1 cellular context compared by ENCODE assay signal in the genomic region with DNA sequence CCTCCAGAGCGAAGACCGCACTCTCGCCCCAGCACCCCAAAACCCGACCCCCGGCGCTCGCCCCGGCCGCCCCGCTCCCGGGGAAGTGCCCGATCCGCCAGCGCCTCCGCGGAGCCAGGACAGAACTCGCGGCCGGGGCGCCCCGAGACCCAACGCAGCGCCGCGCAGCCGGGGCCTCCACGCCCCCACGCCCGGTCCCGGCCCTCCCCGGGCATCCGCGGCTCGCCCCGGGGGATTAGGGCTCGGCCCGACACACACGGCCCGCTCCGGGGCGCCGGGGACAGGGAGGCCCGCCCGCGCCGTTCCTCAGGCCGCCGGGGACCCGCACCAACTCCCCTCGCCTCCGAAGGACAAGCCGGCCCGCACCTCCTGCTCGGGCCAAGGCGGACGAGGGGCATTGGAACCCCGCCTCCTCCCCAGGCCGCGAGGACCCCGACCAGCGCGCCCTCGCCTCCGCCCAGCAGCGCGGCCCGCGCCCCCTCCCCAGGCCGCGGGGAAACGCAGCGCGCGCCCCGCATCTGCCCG.
TF ChIP-seq lines count a peak whose summit lies in the region.

No MANE protein-coding gene starts in this region.

TF ChIP-seq in HepG2, 621 proteins besides CTCF, POLR2A, EP300 and RAD21 (continued from another document and continues in another):
- TF ChIP-seq, protein P1, sequence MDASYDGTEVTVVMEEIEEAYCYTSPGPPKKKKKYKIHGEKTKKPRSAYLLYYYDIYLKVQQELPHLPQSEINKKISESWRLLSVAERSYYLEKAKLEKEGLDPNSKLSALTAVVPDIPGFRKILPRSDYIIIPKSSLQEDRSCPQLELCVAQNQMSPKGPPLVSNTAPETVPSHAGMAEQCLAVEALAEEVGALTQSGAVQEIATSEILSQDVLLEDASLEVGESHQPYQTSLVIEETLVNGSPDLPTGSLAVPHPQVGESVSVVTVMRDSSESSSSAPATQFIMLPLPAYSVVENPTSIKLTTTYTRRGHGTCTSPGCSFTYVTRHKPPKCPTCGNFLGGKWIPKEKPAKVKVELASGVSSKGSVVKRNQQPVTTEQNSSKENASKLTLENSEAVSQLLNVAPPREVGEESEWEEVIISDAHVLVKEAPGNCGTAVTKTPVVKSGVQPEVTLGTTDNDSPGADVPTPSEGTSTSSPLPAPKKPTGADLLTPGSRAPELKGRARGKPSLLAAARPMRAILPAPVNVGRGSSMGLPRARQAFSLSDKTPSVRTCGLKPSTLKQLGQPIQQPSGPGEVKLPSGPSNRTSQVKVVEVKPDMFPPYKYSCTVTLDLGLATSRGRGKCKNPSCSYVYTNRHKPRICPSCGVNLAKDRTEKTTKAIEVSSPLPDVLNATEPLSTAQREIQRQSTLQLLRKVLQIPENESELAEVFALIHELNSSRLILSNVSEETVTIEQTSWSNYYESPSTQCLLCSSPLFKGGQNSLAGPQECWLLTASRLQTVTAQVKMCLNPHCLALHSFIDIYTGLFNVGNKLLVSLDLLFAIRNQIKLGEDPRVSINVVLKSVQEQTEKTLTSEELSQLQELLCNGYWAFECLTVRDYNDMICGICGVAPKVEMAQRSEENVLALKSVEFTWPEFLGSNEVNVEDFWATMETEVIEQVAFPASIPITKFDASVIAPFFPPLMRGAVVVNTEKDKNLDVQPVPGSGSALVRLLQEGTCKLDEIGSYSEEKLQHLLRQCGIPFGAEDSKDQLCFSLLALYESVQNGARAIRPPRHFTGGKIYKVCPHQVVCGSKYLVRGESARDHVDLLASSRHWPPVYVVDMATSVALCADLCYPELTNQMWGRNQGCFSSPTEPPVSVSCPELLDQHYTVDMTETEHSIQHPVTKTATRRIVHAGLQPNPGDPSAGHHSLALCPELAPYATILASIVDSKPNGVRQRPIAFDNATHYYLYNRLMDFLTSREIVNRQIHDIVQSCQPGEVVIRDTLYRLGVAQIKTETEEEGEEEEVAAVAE (CRISPR knock-in tag; IDR thresholded peaks at IDR 0.05; ENCODE audit: borderline replicate concordance), result no peak
- TF ChIP-seq, protein P2, sequence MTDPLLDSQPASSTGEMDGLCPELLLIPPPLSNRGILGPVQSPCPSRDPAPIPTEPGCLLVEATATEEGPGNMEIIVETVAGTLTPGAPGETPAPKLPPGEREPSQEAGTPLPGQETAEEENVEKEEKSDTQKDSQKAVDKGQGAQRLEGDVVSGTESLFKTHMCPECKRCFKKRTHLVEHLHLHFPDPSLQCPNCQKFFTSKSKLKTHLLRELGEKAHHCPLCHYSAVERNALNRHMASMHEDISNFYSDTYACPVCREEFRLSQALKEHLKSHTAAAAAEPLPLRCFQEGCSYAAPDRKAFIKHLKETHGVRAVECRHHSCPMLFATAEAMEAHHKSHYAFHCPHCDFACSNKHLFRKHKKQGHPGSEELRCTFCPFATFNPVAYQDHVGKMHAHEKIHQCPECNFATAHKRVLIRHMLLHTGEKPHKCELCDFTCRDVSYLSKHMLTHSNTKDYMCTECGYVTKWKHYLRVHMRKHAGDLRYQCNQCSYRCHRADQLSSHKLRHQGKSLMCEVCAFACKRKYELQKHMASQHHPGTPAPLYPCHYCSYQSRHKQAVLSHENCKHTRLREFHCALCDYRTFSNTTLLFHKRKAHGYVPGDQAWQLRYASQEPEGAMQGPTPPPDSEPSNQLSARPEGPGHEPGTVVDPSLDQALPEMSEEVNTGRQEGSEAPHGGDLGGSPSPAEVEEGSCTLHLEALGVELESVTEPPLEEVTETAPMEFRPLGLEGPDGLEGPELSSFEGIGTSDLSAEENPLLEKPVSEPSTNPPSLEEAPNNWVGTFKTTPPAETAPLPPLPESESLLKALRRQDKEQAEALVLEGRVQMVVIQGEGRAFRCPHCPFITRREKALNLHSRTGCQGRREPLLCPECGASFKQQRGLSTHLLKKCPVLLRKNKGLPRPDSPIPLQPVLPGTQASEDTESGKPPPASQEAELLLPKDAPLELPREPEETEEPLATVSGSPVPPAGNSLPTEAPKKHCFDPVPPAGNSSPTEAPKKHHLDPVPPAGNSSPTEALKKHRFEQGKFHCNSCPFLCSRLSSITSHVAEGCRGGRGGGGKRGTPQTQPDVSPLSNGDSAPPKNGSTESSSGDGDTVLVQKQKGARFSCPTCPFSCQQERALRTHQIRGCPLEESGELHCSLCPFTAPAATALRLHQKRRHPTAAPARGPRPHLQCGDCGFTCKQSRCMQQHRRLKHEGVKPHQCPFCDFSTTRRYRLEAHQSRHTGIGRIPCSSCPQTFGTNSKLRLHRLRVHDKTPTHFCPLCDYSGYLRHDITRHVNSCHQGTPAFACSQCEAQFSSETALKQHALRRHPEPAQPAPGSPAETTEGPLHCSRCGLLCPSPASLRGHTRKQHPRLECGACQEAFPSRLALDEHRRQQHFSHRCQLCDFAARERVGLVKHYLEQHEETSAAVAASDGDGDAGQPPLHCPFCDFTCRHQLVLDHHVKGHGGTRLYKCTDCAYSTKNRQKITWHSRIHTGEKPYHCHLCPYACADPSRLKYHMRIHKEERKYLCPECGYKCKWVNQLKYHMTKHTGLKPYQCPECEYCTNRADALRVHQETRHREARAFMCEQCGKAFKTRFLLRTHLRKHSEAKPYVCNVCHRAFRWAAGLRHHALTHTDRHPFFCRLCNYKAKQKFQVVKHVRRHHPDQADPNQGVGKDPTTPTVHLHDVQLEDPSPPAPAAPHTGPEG (CRISPR knock-in tag; IDR thresholded peaks at IDR 0.05), result 0 out of 2 replicates have a peak, but pooled peaks have one; percentile 18
- TF ChIP-seq, protein P3, sequence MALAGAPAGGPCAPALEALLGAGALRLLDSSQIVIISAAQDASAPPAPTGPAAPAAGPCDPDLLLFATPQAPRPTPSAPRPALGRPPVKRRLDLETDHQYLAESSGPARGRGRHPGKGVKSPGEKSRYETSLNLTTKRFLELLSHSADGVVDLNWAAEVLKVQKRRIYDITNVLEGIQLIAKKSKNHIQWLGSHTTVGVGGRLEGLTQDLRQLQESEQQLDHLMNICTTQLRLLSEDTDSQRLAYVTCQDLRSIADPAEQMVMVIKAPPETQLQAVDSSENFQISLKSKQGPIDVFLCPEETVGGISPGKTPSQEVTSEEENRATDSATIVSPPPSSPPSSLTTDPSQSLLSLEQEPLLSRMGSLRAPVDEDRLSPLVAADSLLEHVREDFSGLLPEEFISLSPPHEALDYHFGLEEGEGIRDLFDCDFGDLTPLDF (CRISPR knock-in tag; IDR thresholded peaks at IDR 0.05), result no peak
- TF ChIP-seq NONO (IDR thresholded peaks at IDR 0.05), result no peak
- TF ChIP-seq NONO (CRISPR knock-in tag; conservative IDR thresholded peaks at IDR 0.05), result no peak
- TF ChIP-seq, protein P4, sequence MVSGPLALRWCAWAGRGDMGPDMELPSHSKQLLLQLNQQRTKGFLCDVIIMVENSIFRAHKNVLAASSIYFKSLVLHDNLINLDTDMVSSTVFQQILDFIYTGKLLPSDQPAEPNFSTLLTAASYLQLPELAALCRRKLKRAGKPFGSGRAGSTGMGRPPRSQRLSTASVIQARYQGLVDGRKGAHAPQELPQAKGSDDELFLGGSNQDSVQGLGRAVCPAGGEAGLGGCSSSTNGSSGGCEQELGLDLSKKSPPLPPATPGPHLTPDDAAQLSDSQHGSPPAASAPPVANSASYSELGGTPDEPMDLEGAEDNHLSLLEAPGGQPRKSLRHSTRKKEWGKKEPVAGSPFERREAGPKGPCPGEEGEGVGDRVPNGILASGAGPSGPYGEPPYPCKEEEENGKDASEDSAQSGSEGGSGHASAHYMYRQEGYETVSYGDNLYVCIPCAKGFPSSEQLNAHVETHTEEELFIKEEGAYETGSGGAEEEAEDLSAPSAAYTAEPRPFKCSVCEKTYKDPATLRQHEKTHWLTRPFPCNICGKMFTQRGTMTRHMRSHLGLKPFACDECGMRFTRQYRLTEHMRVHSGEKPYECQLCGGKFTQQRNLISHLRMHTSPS (CRISPR knock-in tag; IDR thresholded peaks at IDR 0.05; ENCODE audit: low read depth), result no peak
- 0 out of 2 replicates have a peak, but pooled peaks have one; percentile 20 for TF ChIP-seq ZNF329 (CRISPR knock-in tag; IDR thresholded peaks at IDR 0.05; ENCODE audit: low read depth)
- TF ChIP-seq PTBP1 (IDR thresholded peaks at IDR 0.05; ENCODE audit: low read depth, low read length, poor library complexity, severe bottlenecking), result no peak
- TF ChIP-seq MAZ (IDR thresholded peaks at IDR 0.05; ENCODE audit: borderline replicate concordance, low read depth, low read length), result no peak
- TF ChIP-seq MAZ (CRISPR knock-in tag; IDR thresholded peaks at IDR 0.05; ENCODE audit: low read depth), result 0 out of 2 replicates have a peak, but pooled peaks have one; percentile 7
- TF ChIP-seq NR2C2 (CRISPR knock-in tag; IDR thresholded peaks at IDR 0.05; ENCODE audit: borderline replicate concordance), result peak; percentile 21; the same call in 1 of the 2 replicates
- TF ChIP-seq NAIF1 (CRISPR knock-in tag; IDR thresholded peaks at IDR 0.05; ENCODE audit: borderline replicate concordance), result no peak
- TF ChIP-seq RAD51 (IDR thresholded peaks at IDR 0.05; ENCODE audit: borderline replicate concordance), result no peak
- no peak for TF ChIP-seq ZC3H13 (CRISPR knock-in tag; IDR thresholded peaks at IDR 0.05)
- TF ChIP-seq, protein P5, sequence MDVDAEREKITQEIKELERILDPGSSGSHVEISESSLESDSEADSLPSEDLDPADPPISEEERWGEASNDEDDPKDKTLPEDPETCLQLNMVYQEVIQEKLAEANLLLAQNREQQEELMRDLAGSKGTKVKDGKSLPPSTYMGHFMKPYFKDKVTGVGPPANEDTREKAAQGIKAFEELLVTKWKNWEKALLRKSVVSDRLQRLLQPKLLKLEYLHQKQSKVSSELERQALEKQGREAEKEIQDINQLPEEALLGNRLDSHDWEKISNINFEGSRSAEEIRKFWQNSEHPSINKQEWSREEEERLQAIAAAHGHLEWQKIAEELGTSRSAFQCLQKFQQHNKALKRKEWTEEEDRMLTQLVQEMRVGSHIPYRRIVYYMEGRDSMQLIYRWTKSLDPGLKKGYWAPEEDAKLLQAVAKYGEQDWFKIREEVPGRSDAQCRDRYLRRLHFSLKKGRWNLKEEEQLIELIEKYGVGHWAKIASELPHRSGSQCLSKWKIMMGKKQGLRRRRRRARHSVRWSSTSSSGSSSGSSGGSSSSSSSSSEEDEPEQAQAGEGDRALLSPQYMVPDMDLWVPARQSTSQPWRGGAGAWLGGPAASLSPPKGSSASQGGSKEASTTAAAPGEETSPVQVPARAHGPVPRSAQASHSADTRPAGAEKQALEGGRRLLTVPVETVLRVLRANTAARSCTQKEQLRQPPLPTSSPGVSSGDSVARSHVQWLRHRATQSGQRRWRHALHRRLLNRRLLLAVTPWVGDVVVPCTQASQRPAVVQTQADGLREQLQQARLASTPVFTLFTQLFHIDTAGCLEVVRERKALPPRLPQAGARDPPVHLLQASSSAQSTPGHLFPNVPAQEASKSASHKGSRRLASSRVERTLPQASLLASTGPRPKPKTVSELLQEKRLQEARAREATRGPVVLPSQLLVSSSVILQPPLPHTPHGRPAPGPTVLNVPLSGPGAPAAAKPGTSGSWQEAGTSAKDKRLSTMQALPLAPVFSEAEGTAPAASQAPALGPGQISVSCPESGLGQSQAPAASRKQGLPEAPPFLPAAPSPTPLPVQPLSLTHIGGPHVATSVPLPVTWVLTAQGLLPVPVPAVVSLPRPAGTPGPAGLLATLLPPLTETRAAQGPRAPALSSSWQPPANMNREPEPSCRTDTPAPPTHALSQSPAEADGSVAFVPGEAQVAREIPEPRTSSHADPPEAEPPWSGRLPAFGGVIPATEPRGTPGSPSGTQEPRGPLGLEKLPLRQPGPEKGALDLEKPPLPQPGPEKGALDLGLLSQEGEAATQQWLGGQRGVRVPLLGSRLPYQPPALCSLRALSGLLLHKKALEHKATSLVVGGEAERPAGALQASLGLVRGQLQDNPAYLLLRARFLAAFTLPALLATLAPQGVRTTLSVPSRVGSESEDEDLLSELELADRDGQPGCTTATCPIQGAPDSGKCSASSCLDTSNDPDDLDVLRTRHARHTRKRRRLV (CRISPR knock-in tag; IDR thresholded peaks at IDR 0.05), result no peak
- TF ChIP-seq, protein P6, sequence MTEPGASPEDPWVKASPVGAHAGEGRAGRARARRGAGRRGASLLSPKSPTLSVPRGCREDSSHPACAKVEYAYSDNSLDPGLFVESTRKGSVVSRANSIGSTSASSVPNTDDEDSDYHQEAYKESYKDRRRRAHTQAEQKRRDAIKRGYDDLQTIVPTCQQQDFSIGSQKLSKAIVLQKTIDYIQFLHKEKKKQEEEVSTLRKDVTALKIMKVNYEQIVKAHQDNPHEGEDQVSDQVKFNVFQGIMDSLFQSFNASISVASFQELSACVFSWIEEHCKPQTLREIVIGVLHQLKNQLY (CRISPR knock-in tag; IDR thresholded peaks at IDR 0.05), result no peak
- TF ChIP-seq, protein P7, sequence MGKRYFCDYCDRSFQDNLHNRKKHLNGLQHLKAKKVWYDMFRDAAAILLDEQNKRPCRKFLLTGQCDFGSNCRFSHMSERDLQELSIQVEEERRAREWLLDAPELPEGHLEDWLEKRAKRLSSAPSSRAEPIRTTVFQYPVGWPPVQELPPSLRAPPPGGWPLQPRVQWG (CRISPR knock-in tag; IDR thresholded peaks at IDR 0.05; ENCODE audit: borderline replicate concordance, low read depth), result no peak
- TF ChIP-seq KAT2B (IDR thresholded peaks at IDR 0.05; ENCODE audit: borderline replicate concordance, low read depth, low read length), result no peak
- no peak for TF ChIP-seq ZNF614 (CRISPR knock-in tag; IDR thresholded peaks at IDR 0.05; ENCODE audit: borderline replicate concordance)
- no peak for TF ChIP-seq CEBPB (IDR thresholded peaks at IDR 0.05; ENCODE audit: borderline replicate concordance, low read depth, low read length)
- TF ChIP-seq ZNF792 (CRISPR knock-in tag; IDR thresholded peaks at IDR 0.05), result no peak
- 0 out of 2 replicates have a peak, but pooled peaks have one; percentile 3 for TF ChIP-seq NFKB2 (CRISPR knock-in tag; IDR thresholded peaks at IDR 0.05; ENCODE audit: borderline replicate concordance)
- TF ChIP-seq, protein P8, sequence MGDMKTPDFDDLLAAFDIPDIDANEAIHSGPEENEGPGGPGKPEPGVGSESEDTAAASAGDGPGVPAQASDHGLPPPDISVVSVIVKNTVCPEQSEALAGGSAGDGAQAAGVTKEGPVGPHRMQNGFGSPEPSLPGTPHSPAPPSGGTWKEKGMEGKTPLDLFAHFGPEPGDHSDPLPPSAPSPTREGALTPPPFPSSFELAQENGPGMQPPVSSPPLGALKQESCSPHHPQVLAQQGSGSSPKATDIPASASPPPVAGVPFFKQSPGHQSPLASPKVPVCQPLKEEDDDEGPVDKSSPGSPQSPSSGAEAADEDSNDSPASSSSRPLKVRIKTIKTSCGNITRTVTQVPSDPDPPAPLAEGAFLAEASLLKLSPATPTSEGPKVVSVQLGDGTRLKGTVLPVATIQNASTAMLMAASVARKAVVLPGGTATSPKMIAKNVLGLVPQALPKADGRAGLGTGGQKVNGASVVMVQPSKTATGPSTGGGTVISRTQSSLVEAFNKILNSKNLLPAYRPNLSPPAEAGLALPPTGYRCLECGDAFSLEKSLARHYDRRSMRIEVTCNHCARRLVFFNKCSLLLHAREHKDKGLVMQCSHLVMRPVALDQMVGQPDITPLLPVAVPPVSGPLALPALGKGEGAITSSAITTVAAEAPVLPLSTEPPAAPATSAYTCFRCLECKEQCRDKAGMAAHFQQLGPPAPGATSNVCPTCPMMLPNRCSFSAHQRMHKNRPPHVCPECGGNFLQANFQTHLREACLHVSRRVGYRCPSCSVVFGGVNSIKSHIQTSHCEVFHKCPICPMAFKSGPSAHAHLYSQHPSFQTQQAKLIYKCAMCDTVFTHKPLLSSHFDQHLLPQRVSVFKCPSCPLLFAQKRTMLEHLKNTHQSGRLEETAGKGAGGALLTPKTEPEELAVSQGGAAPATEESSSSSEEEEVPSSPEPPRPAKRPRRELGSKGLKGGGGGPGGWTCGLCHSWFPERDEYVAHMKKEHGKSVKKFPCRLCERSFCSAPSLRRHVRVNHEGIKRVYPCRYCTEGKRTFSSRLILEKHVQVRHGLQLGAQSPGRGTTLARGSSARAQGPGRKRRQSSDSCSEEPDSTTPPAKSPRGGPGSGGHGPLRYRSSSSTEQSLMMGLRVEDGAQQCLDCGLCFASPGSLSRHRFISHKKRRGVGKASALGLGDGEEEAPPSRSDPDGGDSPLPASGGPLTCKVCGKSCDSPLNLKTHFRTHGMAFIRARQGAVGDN (CRISPR knock-in tag; IDR thresholded peaks at IDR 0.05), result 0 out of 2 replicates have a peak, but pooled peaks have one; percentile 9
